In the genomic region with DNA sequence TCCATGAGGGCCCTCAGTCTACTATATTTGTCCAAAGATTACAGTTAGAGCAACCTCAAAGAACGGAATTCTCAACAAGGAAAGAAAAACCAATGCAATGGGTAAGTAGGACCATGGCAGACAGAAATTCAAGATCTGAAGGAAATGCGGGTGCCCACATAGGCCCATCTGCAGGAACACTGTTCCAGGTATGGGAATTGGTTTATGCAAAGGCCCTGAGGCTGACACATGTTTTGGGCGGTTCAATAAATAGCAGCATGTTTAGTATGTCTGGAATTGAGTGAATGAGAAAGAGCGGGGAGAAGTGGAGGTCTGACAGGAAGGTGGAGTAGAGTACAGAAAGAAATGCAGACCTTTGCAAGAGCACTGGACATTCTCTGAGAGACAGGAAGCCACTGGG, we compare ENCODE assay signal across 9 cellular contexts.
"Had no signal": no experiment of that assay in that cellular context is flagged by ENCODE, and none has a peak within 500 bp of the region (broad histone marks: within the 10 kb centered on the region; RNA-seq: fewer than 3 reads in every experiment).

No MANE protein-coding gene starts in this region.

- H3K4me2 ChIP-seq: GM23338 had no signal

- H3K4me3 ChIP-seq: GM23338, K562 had no signal

- H3K4me3 Mint-ChIP-seq: GM23338, HFFc6 had no signal

- H3K27ac Mint-ChIP-seq: GM23338, HFFc6 had no signal

- H3K9me3 Mint-ChIP-seq: GM23338, HFFc6 had no signal

- ATAC-seq: GM23338, K562 had no signal

- FAIRE-seq: H1, HTR-8/SVneo, K562 had no signal

- H2AFZ ChIP-seq: GM23338 had no signal

- DNase-seq: H7, HCEC 1CT, HFFc6, IMR-90, KG1 had no signal
